1 cellular context compared by ENCODE assay signal in the genomic region with DNA sequence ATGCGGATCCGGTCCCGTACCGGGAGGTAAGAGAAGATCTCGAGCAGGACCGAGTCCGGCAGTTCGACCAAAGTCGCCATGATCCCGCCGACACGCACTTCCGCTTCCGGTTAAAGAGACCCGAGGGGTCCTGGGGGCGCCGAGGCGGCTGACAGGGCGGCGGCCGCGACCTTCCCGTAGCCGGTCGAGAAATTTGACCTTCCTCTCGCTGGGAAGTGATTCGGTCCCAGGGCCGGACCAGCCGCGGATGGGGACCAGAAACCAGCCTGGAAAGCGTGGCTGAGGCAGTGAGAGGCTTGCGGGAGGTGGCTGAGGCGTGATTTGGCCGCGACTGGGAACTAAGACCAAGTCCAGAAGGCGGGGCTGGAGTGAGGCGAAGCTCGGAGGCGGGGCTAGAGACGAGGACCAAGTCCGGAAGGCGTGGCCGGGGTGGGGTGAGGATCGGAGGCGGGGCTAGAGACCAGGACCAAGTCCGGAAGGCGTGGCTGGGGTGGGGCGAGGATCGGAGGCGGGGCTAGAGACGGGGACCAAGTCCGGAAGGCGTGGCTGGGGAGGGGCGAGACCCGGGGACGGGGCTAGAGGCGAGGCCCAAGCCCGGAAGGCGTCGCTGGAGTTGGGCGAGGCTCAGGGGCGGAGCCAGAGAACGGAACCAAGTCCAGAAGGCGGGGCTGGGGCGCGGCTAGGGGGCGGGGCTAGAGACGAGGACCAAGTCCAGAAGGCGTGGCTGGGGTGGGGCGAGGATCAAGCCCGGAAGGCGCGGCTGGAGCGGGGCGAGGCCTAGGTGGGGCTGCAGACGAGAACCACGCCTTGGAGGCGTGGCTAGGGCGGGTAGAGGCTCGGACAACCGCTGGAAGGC.
A peak's percentile ranks its signal among the peaks of the same experiment; 100 is the strongest.
TF ChIP-seq lines count a peak whose summit lies in the region.

A gene with protein sequence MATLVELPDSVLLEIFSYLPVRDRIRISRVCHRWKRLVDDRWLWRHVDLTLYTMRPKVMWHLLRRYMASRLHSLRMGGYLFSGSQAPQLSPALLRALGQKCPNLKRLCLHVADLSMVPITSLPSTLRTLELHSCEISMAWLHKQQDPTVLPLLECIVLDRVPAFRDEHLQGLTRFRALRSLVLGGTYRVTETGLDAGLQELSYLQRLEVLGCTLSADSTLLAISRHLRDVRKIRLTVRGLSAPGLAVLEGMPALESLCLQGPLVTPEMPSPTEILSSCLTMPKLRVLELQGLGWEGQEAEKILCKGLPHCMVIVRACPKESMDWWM (minus strand): TSS at position 346 of the 856 bp plus-strand sequence. CDS start 266 bp downstream, at position 80.

TF ChIP-seq in K562, 482 proteins besides CTCF, POLR2A, EP300 and RAD21 (continued from another document and continues in another):
- TF ChIP-seq, protein P1, sequence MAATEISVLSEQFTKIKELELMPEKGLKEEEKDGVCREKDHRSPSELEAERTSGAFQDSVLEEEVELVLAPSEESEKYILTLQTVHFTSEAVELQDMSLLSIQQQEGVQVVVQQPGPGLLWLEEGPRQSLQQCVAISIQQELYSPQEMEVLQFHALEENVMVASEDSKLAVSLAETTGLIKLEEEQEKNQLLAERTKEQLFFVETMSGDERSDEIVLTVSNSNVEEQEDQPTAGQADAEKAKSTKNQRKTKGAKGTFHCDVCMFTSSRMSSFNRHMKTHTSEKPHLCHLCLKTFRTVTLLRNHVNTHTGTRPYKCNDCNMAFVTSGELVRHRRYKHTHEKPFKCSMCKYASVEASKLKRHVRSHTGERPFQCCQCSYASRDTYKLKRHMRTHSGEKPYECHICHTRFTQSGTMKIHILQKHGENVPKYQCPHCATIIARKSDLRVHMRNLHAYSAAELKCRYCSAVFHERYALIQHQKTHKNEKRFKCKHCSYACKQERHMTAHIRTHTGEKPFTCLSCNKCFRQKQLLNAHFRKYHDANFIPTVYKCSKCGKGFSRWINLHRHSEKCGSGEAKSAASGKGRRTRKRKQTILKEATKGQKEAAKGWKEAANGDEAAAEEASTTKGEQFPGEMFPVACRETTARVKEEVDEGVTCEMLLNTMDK (IDR thresholded peaks at IDR 0.05; ENCODE audit: borderline replicate concordance, insufficient read depth, low read depth, low read length, poor library complexity, severe bottlenecking): no peak
- TF ChIP-seq ZBED1 (IDR thresholded peaks at IDR 0.05) (peak; percentile 9; the same call in 1 of the 2 replicates), FOXM1 (IDR thresholded peaks at IDR 0.05; ENCODE audit: low read depth) (no peak), FOXM1 (CRISPR knock-in tag; IDR thresholded peaks at IDR 0.05; ENCODE audit: low read depth) (0 out of 2 replicates have a peak, but pooled peaks have one; percentile 73), ZFPM2 (CRISPR knock-in tag; IDR thresholded peaks at IDR 0.05) (no peak), HDGF (IDR thresholded peaks at IDR 0.05) (0 out of 2 replicates have a peak, but pooled peaks have one; percentile 51), CREB1 (IDR thresholded peaks at IDR 0.05) (no peak; the same call in 1 of the 2 replicates), CREB1 (CRISPR knock-in tag; IDR thresholded peaks at IDR 0.05) (peak; percentile 67), ZNF551 (CRISPR knock-in tag; IDR thresholded peaks at IDR 0.05) (no peak), SAP30 (IDR thresholded peaks at IDR 0.05; ENCODE audit: borderline replicate concordance, insufficient read depth, low read depth, low read length, poor library complexity, severe bottlenecking) (peak; percentile 19), SLC30A9 (CRISPR knock-in tag; IDR thresholded peaks at IDR 0.05) (no peak), DDX20 (tag; IDR thresholded peaks at IDR 0.05; ENCODE audit: low read depth) (no peak), SUPT5H (IDR thresholded peaks at IDR 0.05) (peak; percentile 98), KAT7 (CRISPR knock-in tag; IDR thresholded peaks at IDR 0.05; ENCODE audit: borderline replicate concordance) (no peak), RBFOX2 (IDR thresholded peaks at IDR 0.05; ENCODE audit: low read depth, low read length) (peak; percentile 99), TBP (optimal IDR thresholded peaks at IDR 0.05; ENCODE audit: low read depth, low read length) (peak; percentile 72), KDM5B (IDR thresholded peaks at IDR 0.05; ENCODE audit: insufficient replicate concordance, low read depth, low read length) (peak; percentile 88), MTA3 (IDR thresholded peaks at IDR 0.05; ENCODE audit: borderline replicate concordance) (peak; percentile 80; the same call in 1 of the 2 replicates), POLR2H (tag; IDR thresholded peaks at IDR 0.05; ENCODE audit: low read depth) (peak; percentile 64; the same call in 1 of the 2 replicates), MEIS2 (IDR thresholded peaks at IDR 0.05; ENCODE audit: partially characterized antibody) (no peak), SRF (CRISPR knock-in tag; IDR thresholded peaks at IDR 0.05) (peak in 1 of 2 experiments; percentile 13; a peak in 2 of 4 replicates), ZNF586 (CRISPR knock-in tag; conservative IDR thresholded peaks at IDR 0.05) (no peak), SNIP1 (IDR thresholded peaks at IDR 0.05; ENCODE audit: low read depth) (no peak), KDM4B (IDR thresholded peaks at IDR 0.05; ENCODE audit: borderline replicate concordance in 2 of 2, low read depth in 1 of 2) (peak in 1 of 2 experiments; percentile 63; a peak in 1 of 4 replicates), SPI1 (IDR thresholded peaks at IDR 0.05; ENCODE audit: borderline replicate concordance, low read depth, low read length) (peak; percentile 92), NELFE (IDR thresholded peaks at IDR 0.05; ENCODE audit: insufficient read depth, insufficient read length) (no peak), ZBTB7A (IDR thresholded peaks at IDR 0.05; ENCODE audit: borderline replicate concordance, control insufficient read depth, low read depth, low read length) (peak; percentile 94), C11orf30 (IDR thresholded peaks at IDR 0.05; ENCODE audit: low read depth) (peak; percentile 99), ARHGAP35 (IDR thresholded peaks at IDR 0.05; ENCODE audit: partially characterized antibody) (no peak), NONO (IDR thresholded peaks at IDR 0.05; ENCODE audit: low read depth in 2 of 2, low read length in 1 of 2) (0 out of 4 replicates have a peak, but pooled peaks of 1 of the 2 experiments have one; percentile 10), PRMT5 (CRISPR knock-in tag; IDR thresholded peaks at IDR 0.05) (no peak), CBX2 (IDR thresholded peaks at IDR 0.05; ENCODE audit: insufficient read depth, low read length, poor library complexity, severe bottlenecking) (no peak)
- TF ChIP-seq, protein P2, sequence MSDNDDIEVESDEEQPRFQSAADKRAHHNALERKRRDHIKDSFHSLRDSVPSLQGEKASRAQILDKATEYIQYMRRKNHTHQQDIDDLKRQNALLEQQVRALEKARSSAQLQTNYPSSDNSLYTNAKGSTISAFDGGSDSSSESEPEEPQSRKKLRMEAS (CRISPR knock-in tag; IDR thresholded peaks at IDR 0.05): peak; percentile 82
- TF ChIP-seq, protein P3, sequence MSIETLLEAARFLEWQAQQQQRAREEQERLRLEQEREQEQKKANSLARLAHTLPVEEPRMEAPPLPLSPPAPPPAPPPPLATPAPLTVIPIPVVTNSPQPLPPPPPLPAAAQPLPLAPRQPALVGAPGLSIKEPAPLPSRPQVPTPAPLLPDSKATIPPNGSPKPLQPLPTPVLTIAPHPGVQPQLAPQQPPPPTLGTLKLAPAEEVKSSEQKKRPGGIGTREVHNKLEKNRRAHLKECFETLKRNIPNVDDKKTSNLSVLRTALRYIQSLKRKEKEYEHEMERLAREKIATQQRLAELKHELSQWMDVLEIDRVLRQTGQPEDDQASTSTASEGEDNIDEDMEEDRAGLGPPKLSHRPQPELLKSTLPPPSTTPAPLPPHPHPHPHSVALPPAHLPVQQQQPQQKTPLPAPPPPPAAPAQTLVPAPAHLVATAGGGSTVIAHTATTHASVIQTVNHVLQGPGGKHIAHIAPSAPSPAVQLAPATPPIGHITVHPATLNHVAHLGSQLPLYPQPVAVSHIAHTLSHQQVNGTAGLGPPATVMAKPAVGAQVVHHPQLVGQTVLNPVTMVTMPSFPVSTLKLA (conservative IDR thresholded peaks at IDR 0.05): peak; percentile 80 to 90; a peak in 3 of 4 replicates
- TF ChIP-seq, protein P4, sequence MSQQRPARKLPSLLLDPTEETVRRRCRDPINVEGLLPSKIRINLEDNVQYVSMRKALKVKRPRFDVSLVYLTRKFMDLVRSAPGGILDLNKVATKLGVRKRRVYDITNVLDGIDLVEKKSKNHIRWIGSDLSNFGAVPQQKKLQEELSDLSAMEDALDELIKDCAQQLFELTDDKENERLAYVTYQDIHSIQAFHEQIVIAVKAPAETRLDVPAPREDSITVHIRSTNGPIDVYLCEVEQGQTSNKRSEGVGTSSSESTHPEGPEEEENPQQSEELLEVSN (IDR thresholded peaks at IDR 0.05; ENCODE audit: borderline replicate concordance in 1 of 2, extremely low read depth in 1 of 2, insufficient read depth in 1 of 2, insufficient read length in 1 of 2, low read depth in 1 of 2, low read length in 1 of 2, poor library complexity in 1 of 2, severe bottlenecking in 1 of 2): peak; percentile 21 to 35
- TF ChIP-seq, protein P5, sequence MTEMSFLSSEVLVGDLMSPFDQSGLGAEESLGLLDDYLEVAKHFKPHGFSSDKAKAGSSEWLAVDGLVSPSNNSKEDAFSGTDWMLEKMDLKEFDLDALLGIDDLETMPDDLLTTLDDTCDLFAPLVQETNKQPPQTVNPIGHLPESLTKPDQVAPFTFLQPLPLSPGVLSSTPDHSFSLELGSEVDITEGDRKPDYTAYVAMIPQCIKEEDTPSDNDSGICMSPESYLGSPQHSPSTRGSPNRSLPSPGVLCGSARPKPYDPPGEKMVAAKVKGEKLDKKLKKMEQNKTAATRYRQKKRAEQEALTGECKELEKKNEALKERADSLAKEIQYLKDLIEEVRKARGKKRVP (CRISPR knock-in tag; IDR thresholded peaks at IDR 0.05): no peak
- TF ChIP-seq, protein P6, sequence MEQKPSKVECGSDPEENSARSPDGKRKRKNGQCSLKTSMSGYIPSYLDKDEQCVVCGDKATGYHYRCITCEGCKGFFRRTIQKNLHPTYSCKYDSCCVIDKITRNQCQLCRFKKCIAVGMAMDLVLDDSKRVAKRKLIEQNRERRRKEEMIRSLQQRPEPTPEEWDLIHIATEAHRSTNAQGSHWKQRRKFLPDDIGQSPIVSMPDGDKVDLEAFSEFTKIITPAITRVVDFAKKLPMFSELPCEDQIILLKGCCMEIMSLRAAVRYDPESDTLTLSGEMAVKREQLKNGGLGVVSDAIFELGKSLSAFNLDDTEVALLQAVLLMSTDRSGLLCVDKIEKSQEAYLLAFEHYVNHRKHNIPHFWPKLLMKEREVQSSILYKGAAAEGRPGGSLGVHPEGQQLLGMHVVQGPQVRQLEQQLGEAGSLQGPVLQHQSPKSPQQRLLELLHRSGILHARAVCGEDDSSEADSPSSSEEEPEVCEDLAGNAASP (IDR thresholded peaks at IDR 0.05): no peak
- TF ChIP-seq, protein P7, sequence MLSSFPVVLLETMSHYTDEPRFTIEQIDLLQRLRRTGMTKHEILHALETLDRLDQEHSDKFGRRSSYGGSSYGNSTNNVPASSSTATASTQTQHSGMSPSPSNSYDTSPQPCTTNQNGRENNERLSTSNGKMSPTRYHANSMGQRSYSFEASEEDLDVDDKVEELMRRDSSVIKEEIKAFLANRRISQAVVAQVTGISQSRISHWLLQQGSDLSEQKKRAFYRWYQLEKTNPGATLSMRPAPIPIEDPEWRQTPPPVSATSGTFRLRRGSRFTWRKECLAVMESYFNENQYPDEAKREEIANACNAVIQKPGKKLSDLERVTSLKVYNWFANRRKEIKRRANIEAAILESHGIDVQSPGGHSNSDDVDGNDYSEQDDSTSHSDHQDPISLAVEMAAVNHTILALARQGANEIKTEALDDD (IDR thresholded peaks at IDR 0.05): peak; percentile 27; the same call in 1 of the 2 replicates
- TF ChIP-seq, protein P8, sequence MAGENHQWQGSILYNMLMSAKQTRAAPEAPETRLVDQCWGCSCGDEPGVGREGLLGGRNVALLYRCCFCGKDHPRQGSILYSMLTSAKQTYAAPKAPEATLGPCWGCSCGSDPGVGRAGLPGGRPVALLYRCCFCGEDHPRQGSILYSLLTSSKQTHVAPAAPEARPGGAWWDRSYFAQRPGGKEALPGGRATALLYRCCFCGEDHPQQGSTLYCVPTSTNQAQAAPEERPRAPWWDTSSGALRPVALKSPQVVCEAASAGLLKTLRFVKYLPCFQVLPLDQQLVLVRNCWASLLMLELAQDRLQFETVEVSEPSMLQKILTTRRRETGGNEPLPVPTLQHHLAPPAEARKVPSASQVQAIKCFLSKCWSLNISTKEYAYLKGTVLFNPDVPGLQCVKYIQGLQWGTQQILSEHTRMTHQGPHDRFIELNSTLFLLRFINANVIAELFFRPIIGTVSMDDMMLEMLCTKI (IDR thresholded peaks at IDR 0.05; ENCODE audit: partially characterized antibody): no peak
- TF ChIP-seq, protein P9, sequence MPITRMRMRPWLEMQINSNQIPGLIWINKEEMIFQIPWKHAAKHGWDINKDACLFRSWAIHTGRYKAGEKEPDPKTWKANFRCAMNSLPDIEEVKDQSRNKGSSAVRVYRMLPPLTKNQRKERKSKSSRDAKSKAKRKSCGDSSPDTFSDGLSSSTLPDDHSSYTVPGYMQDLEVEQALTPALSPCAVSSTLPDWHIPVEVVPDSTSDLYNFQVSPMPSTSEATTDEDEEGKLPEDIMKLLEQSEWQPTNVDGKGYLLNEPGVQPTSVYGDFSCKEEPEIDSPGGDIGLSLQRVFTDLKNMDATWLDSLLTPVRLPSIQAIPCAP (CRISPR knock-in tag; IDR thresholded peaks at IDR 0.05; ENCODE audit: borderline replicate concordance): no peak
- TF ChIP-seq, protein P10, sequence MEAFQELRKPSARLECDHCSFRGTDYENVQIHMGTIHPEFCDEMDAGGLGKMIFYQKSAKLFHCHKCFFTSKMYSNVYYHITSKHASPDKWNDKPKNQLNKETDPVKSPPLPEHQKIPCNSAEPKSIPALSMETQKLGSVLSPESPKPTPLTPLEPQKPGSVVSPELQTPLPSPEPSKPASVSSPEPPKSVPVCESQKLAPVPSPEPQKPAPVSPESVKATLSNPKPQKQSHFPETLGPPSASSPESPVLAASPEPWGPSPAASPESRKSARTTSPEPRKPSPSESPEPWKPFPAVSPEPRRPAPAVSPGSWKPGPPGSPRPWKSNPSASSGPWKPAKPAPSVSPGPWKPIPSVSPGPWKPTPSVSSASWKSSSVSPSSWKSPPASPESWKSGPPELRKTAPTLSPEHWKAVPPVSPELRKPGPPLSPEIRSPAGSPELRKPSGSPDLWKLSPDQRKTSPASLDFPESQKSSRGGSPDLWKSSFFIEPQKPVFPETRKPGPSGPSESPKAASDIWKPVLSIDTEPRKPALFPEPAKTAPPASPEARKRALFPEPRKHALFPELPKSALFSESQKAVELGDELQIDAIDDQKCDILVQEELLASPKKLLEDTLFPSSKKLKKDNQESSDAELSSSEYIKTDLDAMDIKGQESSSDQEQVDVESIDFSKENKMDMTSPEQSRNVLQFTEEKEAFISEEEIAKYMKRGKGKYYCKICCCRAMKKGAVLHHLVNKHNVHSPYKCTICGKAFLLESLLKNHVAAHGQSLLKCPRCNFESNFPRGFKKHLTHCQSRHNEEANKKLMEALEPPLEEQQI (IDR thresholded peaks at IDR 0.05): no peak
